Comparison of ENCODE assay signal across 2 cellular contexts in genomic region chr17:46922487-46922803, GRCh38.
TF ChIP-seq lines count a peak whose summit lies in the region.

No MANE protein-coding gene starts in this region.

TF ChIP-seq in endothelial cell of umbilical vein, 7 proteins besides CTCF, POLR2A, EP300 and RAD21 (continued from another document):
- TF ChIP-seq FOS (IDR thresholded peaks at IDR 0.05; ENCODE audit: borderline replicate concordance, insufficient read depth, low read length), result no peak
- no peak for TF ChIP-seq GATA2 (IDR thresholded peaks at IDR 0.05; ENCODE audit: insufficient read depth, insufficient read length, low read depth, low read length)
- TF ChIP-seq MAX (IDR thresholded peaks at IDR 0.05; ENCODE audit: insufficient read depth, insufficient read length), result no peak
- no peak for TF ChIP-seq MYC (IDR thresholded peaks at IDR 0.05; ENCODE audit: low read depth, low read length)
- TF ChIP-seq EZH2 (IDR thresholded peaks at IDR 0.05; ENCODE audit: borderline replicate concordance, low read depth, low read length, severe bottlenecking), result no peak
- no peak for TF ChIP-seq JUN (IDR thresholded peaks at IDR 0.05; ENCODE audit: borderline replicate concordance, insufficient read depth, insufficient read length, low read depth)
TF ChIP-seq in endothelial cell of umbilical vein: peak in this region for 0.

TF ChIP-seq in neural cell, 6 proteins besides CTCF, POLR2A, EP300 and RAD21 (continued from another document):
- TF ChIP-seq EZH2 (IDR thresholded peaks at IDR 0.05; ENCODE audit: borderline replicate concordance, insufficient read depth, low read length, poor library complexity, severe bottlenecking) (no peak), MXI1 (conservative IDR thresholded peaks at IDR 0.05; ENCODE audit: poor library complexity, severe bottlenecking) (no peak), POLR2AphosphoS5 (IDR thresholded peaks at IDR 0.05) (no peak), TAF1 (IDR thresholded peaks at IDR 0.05; ENCODE audit: low read depth) (no peak)
- TF ChIP-seq, protein P1, sequence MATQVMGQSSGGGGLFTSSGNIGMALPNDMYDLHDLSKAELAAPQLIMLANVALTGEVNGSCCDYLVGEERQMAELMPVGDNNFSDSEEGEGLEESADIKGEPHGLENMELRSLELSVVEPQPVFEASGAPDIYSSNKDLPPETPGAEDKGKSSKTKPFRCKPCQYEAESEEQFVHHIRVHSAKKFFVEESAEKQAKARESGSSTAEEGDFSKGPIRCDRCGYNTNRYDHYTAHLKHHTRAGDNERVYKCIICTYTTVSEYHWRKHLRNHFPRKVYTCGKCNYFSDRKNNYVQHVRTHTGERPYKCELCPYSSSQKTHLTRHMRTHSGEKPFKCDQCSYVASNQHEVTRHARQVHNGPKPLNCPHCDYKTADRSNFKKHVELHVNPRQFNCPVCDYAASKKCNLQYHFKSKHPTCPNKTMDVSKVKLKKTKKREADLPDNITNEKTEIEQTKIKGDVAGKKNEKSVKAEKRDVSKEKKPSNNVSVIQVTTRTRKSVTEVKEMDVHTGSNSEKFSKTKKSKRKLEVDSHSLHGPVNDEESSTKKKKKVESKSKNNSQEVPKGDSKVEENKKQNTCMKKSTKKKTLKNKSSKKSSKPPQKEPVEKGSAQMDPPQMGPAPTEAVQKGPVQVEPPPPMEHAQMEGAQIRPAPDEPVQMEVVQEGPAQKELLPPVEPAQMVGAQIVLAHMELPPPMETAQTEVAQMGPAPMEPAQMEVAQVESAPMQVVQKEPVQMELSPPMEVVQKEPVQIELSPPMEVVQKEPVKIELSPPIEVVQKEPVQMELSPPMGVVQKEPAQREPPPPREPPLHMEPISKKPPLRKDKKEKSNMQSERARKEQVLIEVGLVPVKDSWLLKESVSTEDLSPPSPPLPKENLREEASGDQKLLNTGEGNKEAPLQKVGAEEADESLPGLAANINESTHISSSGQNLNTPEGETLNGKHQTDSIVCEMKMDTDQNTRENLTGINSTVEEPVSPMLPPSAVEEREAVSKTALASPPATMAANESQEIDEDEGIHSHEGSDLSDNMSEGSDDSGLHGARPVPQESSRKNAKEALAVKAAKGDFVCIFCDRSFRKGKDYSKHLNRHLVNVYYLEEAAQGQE (IDR thresholded peaks at IDR 0.05; ENCODE audit: borderline replicate concordance), result no peak
